ENCODE assay signal across 8 cellular contexts in genomic region chr21:6093358-6093757, GRCh38.
DNase-seq lines count a peak whose midpoint lies in the region; ATAC-seq and TF ChIP-seq lines count a peak whose summit lies in the region.
"Not testable (repeated sequence)": the region's sequence is repeated elsewhere in the genome, so short reads cannot be mapped to it uniquely, and the experiment has no call there.

No MANE protein-coding gene starts in this region.

- not testable (repeated sequence) for H3K4me3 ChIP-seq in BE2C (ENCODE audit: low read depth, low read length); upper lobe of right lung

- H3K27ac ChIP-seq in upper lobe of right lung, result not testable (repeated sequence)

- not testable (repeated sequence) for TF ChIP-seq CTCF in BE2C (IDR thresholded peaks at IDR 0.05; ENCODE audit: low read depth, low read length); upper lobe of right lung (IDR thresholded peaks at IDR 0.05)

- POLR2A ChIA-PET in naive thymus-derived CD8-positive, alpha-beta T cell (lab: Charles Lee), result not testable (repeated sequence)

- not testable (repeated sequence) for H3K27me3 Mint-ChIP-seq in activated CD4-positive, alpha-beta T cell treated with anti-CD3 and anti-CD28 coated beads, Interleukin-2, amount 10 ng/mL, durations not matched to agents 24 days and 14 days; activated naive CD4-positive, alpha-beta T cell treated with anti-CD3 and anti-CD28 coated beads for 36 hours (ENCODE audit: low read depth); immature natural killer cell (ENCODE audit: low read depth in 3 of 3); naive thymus-derived CD8-positive, alpha-beta T cell

- H3K4me1 Mint-ChIP-seq in activated CD4-positive, alpha-beta T cell treated with anti-CD3 and anti-CD28 coated beads, Interleukin-2, amount 10 ng/mL, durations not matched to agents 24 days and 14 days; activated naive CD4-positive, alpha-beta T cell treated with anti-CD3 and anti-CD28 coated beads for 36 hours (ENCODE audit: low read depth); immature natural killer cell; naive thymus-derived CD8-positive, alpha-beta T cell: not testable (repeated sequence)

- H3K27me3 ChIP-seq in BE2C, upper lobe of right lung: not testable (repeated sequence)

- CTCF ChIA-PET in activated naive CD4-positive, alpha-beta T cell treated with anti-CD3 and anti-CD28 coated beads for 36 hours (lab: Charles Lee), result not testable (repeated sequence)

- intact Hi-C loops in activated CD4-positive, alpha-beta T cell treated with anti-CD3 and anti-CD28 coated beads, Interleukin-2, amount 10 ng/mL, durations not matched to agents 24 days and 14 days (cut with micrococcal nuclease); activated naive CD4-positive, alpha-beta T cell treated with anti-CD3 and anti-CD28 coated beads for 36 hours (cut with micrococcal nuclease); upper lobe of right lung (cut with DNase I): not testable (repeated sequence)

- H3K4me3 Mint-ChIP-seq in activated CD4-positive, alpha-beta T cell treated with anti-CD3 and anti-CD28 coated beads, Interleukin-2, amount 10 ng/mL, durations not matched to agents 24 days and 14 days; activated naive CD4-positive, alpha-beta T cell treated with anti-CD3 and anti-CD28 coated beads for 36 hours; immature natural killer cell; naive thymus-derived CD8-positive, alpha-beta T cell: not testable (repeated sequence)

- H3K36me3 Mint-ChIP-seq in activated CD4-positive, alpha-beta T cell treated with anti-CD3 and anti-CD28 coated beads, Interleukin-2, amount 10 ng/mL, durations not matched to agents 24 days and 14 days (ENCODE audit: low read depth); activated naive CD4-positive, alpha-beta T cell treated with anti-CD3 and anti-CD28 coated beads for 36 hours (ENCODE audit: low read depth); immature natural killer cell; naive thymus-derived CD8-positive, alpha-beta T cell: not testable (repeated sequence)

- H3K36me3 ChIP-seq in BE2C, upper lobe of right lung: not testable (repeated sequence)

- H3K9me3 Mint-ChIP-seq in activated CD4-positive, alpha-beta T cell treated with anti-CD3 and anti-CD28 coated beads, Interleukin-2, amount 10 ng/mL, durations not matched to agents 24 days and 14 days; activated naive CD4-positive, alpha-beta T cell treated with anti-CD3 and anti-CD28 coated beads for 36 hours; immature natural killer cell; naive thymus-derived CD8-positive, alpha-beta T cell: not testable (repeated sequence)

- not testable (repeated sequence) for H3K4me1 ChIP-seq in BE2C, upper lobe of right lung

- DNase-seq in BE2C (peak; percentile 9), immature natural killer cell (peak; percentile 57 to 66 (median 58))
- DNase-seq in activated CD4-positive, alpha-beta T cell treated with anti-CD3 and anti-CD28 coated beads, Interleukin-2, amount 10 ng/mL, durations not matched to agents 24 days and 14 days, result peak; percentile 56
- DNase-seq in activated naive CD4-positive, alpha-beta T cell treated with anti-CD3 and anti-CD28 coated beads for 36 hours, result peak; percentile 65
- DNase-seq in naive thymus-derived CD8-positive, alpha-beta T cell, result peak in 8 of 10 donors; percentile 23 to 65 (median 44)
- DNase-seq in stimulated activated CD4-positive, alpha-beta T cell treated with anti-CD3 and anti-CD28 coated beads, Interleukin-15, amount 100 ng/mL, for 24 hours, result peak; percentile 12
- DNase-seq in upper lobe of right lung, result not testable (repeated sequence)

- ATAC-seq in esophagus mucosa (peak; percentile 4), upper lobe of right lung (peak; percentile 38)
- peak; percentile 72 to 91 for ATAC-seq in naive thymus-derived CD8-positive, alpha-beta T cell

- H3K27ac Mint-ChIP-seq in activated CD4-positive, alpha-beta T cell treated with anti-CD3 and anti-CD28 coated beads, Interleukin-2, amount 10 ng/mL, durations not matched to agents 24 days and 14 days; activated naive CD4-positive, alpha-beta T cell treated with anti-CD3 and anti-CD28 coated beads for 36 hours; immature natural killer cell; naive thymus-derived CD8-positive, alpha-beta T cell: not testable (repeated sequence)

- not testable (repeated sequence) for H3K9me3 ChIP-seq in BE2C, upper lobe of right lung

Comparison
In these comparisons a context has a peak if more than half of its experiments do, and no peak if none do; other contexts are left out.
1. ATAC-seq: peak in every context shown above with its lines; median percentile 82 in naive thymus-derived CD8-positive, alpha-beta T cell; 38 in upper lobe of right lung; 4 in esophagus mucosa.